Comparison of ENCODE assay signal across 8 cellular contexts in genomic region chr22:39518996-39519680, GRCh38. TPM values are rescaled to one million over a fixed set of nuclear protein-coding genes. Genes with fewer than 3 reads are reported as not detected.
A peak's percentile ranks its signal among the peaks of the same experiment; 100 is the strongest.
DNase-seq lines count a peak whose midpoint lies in the region; ATAC-seq and TF ChIP-seq lines count a peak whose summit lies in the region.

No MANE protein-coding gene starts in this region.

- ATAC-seq in HG03139 (IDR thresholded peaks at IDR 0.05; ENCODE audit: unreplicated experiment) (peak; percentile 2), activated B cell treated with CpG ODN at 0.5 μM for 24 hours (ENCODE audit: low read depth) (no peak), HG02798 (IDR thresholded peaks at IDR 0.05; ENCODE audit: poor library complexity, unreplicated experiment) (no peak), GM19455 (IDR thresholded peaks at IDR 0.05; ENCODE audit: unreplicated experiment) (no peak)

- no peaks in the 10 kb centered on the region for H3K9me3 ChIP-seq in Caco-2

- TF ChIP-seq CTCF in Caco-2 (IDR thresholded peaks at IDR 0.05; ENCODE audit: insufficient read depth in 1 of 2, low read depth in 1 of 2, low read length in 1 of 2, severe bottlenecking in 1 of 2, unreplicated experiment in 1 of 2) (no peak), activated B cell treated with CpG ODN at 0.5 μM for 24 hours (IDR thresholded peaks at IDR 0.05) (no peak), fibroblast of the aortic adventitia (IDR thresholded peaks at IDR 0.05; ENCODE audit: insufficient read depth, low read length) (no peak)

- peaks cover 38% of the 10 kb centered on the region for H3K4me1 Mint-ChIP-seq in Caco-2 (ENCODE audit: low read depth, unreplicated experiment)
- peaks cover 55% of the 10 kb centered on the region for H3K4me1 Mint-ChIP-seq in activated B cell treated with CpG ODN at 0.5 μM for 24 hours

- H3K36me3 ChIP-seq in Caco-2 (ENCODE audit: control insufficient read depth, insufficient read depth, low read length) = peaks cover 15% of the 10 kb centered on the region
- H3K36me3 ChIP-seq in rectal smooth muscle tissue (ENCODE audit: control insufficient read depth, insufficient read depth, low read length) = peaks cover 34% of the 10 kb centered on the region

- H3K27ac ChIP-seq in rectal smooth muscle tissue (ENCODE audit: low read depth, low read length) = peak overlapping the region; percentile 100

- DNase-seq in Caco-2 (no peak), activated B cell treated with CpG ODN at 0.5 μM for 24 hours (no peak), fibroblast of the aortic adventitia (ENCODE audit: low read depth) (peak; percentile 53), kidney glomerular epithelial cell (lab: John Stamatoyannopoulos, UW) (no peak)

- H3K27me3 Mint-ChIP-seq in Caco-2 (ENCODE audit: insufficient read depth, unreplicated experiment) (no peaks in the 10 kb centered on the region), activated B cell treated with CpG ODN at 0.5 μM for 24 hours (peaks cover 2% of the 10 kb centered on the region)

- H3K4me3 ChIP-seq in Caco-2 (ENCODE audit: low read depth, low read length) (peak overlapping the region; percentile 91), fibroblast of the aortic adventitia (ENCODE audit: low read depth, low read length) (peak overlapping the region; percentile 90), rectal smooth muscle tissue (ENCODE audit: low read length) (peak overlapping the region; percentile 88)

- H3K36me3 Mint-ChIP-seq in Caco-2 (ENCODE audit: insufficient read depth, unreplicated experiment) (peaks cover 89% of the 10 kb centered on the region), activated B cell treated with CpG ODN at 0.5 μM for 24 hours (ENCODE audit: low read depth) (peaks cover 66% of the 10 kb centered on the region)

- intact Hi-C loops in Caco-2 (cut with micrococcal nuclease; ENCODE audit: unreplicated experiment) = no loop called here
- intact Hi-C loops in activated B cell treated with CpG ODN at 0.5 μM for 24 hours (cut with micrococcal nuclease) = loop anchor here (1.0 kb wide), 1 partner anchor 168 kb away; no protein-coding TSS in a partner anchor

- CTCF ChIA-PET in Caco-2 (lab: Charles Lee) (interaction anchor here (0.9 to 1.3 kb wide), 6 partner anchors 10 to 48 kb away, joined by 3 to 36 read pairs (median 6); partner anchors contain the start of gene MIEF1), activated B cell treated with CpG ODN at 0.5 μM for 24 hours (lab: Charles Lee) (interaction anchor here (1.0 to 3.5 kb wide), 8 partner anchors 10 to 525 kb away, joined by 3 to 23 read pairs (median 6); partner anchors contain the start of genes MIEF1 and TAB1)

- H3K27me3 ChIP-seq in Caco-2 (replicated peaks; ENCODE audit: control insufficient read depth, insufficient read depth, low read length) (no peaks in the 10 kb centered on the region), rectal smooth muscle tissue (ENCODE audit: control insufficient read depth, insufficient read depth, low read length) (no peaks in the 10 kb centered on the region)

- H3K9ac ChIP-seq in rectal smooth muscle tissue (ENCODE audit: low read length) = peak overlapping the region; percentile 79

- H3K4me3 Mint-ChIP-seq in Caco-2 (ENCODE audit: unreplicated experiment) = peak overlapping the region; percentile 79
- peak overlapping the region; percentile 91 for H3K4me3 Mint-ChIP-seq in activated B cell treated with CpG ODN at 0.5 μM for 24 hours

- H3K4me1 ChIP-seq in Caco-2 (peaks cover 26% of the 10 kb centered on the region), rectal smooth muscle tissue (ENCODE audit: control insufficient read depth, insufficient read depth, low read length) (peaks cover 16% of the 10 kb centered on the region)

- TSS peak; percentile 88 for BruUV-seq in Caco-2 (replicated peaks; lab: Mats Ljungman, UMichigan)

- H3K27ac Mint-ChIP-seq in Caco-2 (ENCODE audit: unreplicated experiment) (peak overlapping the region; percentile 98), activated B cell treated with CpG ODN at 0.5 μM for 24 hours (peak overlapping the region; percentile 98)

- POLR2A ChIA-PET in Caco-2 (lab: Charles Lee) (interaction anchor here (0.5 to 1.0 kb wide), 13 partner anchors 10 to 732 kb away, joined by 3 to 40 read pairs (median 6); partner anchors contain the start of genes MIEF1, RPL3 and TAB1), activated B cell treated with CpG ODN at 0.5 μM for 24 hours (lab: Charles Lee) (interaction anchor here (0.6 to 3.6 kb wide), 47 partner anchors 9 to 1862 kb away, joined by 3 to 111 read pairs (median 6); partner anchors contain the start of genes C22orf23, CBX7, GTPBP1 and MIEF1)

- no peaks in the 10 kb centered on the region for H3K9me3 Mint-ChIP-seq in Caco-2 (ENCODE audit: unreplicated experiment)
- no peaks in the 10 kb centered on the region for H3K9me3 Mint-ChIP-seq in activated B cell treated with CpG ODN at 0.5 μM for 24 hours

RNA-seq across cellular contexts. Expression of gene ATF4, which starts 1.2 kb away (rescaled TPM):
- total RNA-seq in Caco-2 (2022) (610 and 647 TPM in 2 replicates), activated B cell treated with CpG ODN at 0.5 μM for 24 hours (363 and 368 TPM in 2 replicates), fibroblast of the aortic adventitia (ENCODE audit: low replicate concordance) (259 and 946 TPM in 2 replicates)

RNA-seq across cellular contexts. Expression of gene RPS19BP1, which starts 13.4 kb away (rescaled TPM):
- total RNA-seq in Caco-2 (2022) = 85.8 and 88.0 TPM in 2 replicates
- 67.7 and 79.0 TPM in 2 replicates for total RNA-seq in activated B cell treated with CpG ODN at 0.5 μM for 24 hours
- total RNA-seq in fibroblast of the aortic adventitia (ENCODE audit: low replicate concordance) = 39.6 and 108 TPM in 2 replicates

RNA-seq across cellular contexts. Expression of gene MIEF1, which starts 17.0 kb away (rescaled TPM):
- total RNA-seq in Caco-2 (2022) = 47.4 and 49.4 TPM in 2 replicates
- 38.2 and 41.3 TPM in 2 replicates for total RNA-seq in activated B cell treated with CpG ODN at 0.5 μM for 24 hours
- total RNA-seq in fibroblast of the aortic adventitia (ENCODE audit: low replicate concordance) = 24.0 and 27.7 TPM in 2 replicates

RNA-seq across cellular contexts. Expression of gene CACNA1I, which starts 51.4 kb away (rescaled TPM):
- not detected in 2 replicates for total RNA-seq in Caco-2 (2022)
- not detected in 2 replicates for total RNA-seq in activated B cell treated with CpG ODN at 0.5 μM for 24 hours
- under 0.01 and 0.08 TPM in 2 replicates for total RNA-seq in fibroblast of the aortic adventitia (ENCODE audit: low replicate concordance)
